In the genomic region with DNA sequence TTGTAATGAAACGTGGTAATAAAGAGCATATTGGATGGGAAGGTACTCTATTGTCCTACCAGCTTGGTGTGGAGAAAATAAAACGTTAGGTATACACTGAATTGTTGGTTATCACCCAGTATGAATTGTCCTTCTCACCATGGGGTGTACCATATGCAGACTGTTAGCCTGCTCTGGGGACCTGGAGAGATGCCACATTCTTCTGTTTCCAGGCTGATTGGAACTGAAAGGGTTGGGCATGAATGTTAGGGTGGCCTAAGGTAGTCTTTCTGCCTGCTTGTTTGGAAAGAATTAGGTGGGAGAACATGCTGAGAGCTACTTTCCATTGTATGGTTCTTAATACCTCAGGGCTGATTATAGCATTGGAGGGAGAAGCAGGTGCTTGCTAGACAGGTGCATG, we compare ENCODE assay signal across 17 cellular contexts.
A peak's percentile ranks its signal among the peaks of the same experiment; 100 is the strongest.
DNase-seq lines count a peak whose midpoint lies in the region; ATAC-seq and TF ChIP-seq lines count a peak whose summit lies in the region.
"Had no signal": no experiment of that assay in that cellular context is flagged by ENCODE, and none has a peak within 500 bp of the region (broad histone marks: within the 10 kb centered on the region; RNA-seq: fewer than 3 reads in every experiment).

No MANE protein-coding gene starts in this region.

- TF ChIP-seq CTCF in glutamatergic neuron (IDR thresholded peaks at IDR 0.05; ENCODE audit: partially characterized antibody, unreplicated experiment) (no peak), CD14-positive monocyte (IDR thresholded peaks at IDR 0.05) (no peak), GM20000 (IDR thresholded peaks at IDR 0.05; ENCODE audit: extremely low read depth, missing control alignments) (no peak)

- no peak for ATAC-seq in GM18873 (IDR thresholded peaks at IDR 0.05; ENCODE audit: low FRiP score, unreplicated experiment)
- ATAC-seq: A549, K562, PC-3 had no signal

- peaks cover 54% of the 10 kb centered on the region for H3K4me1 Mint-ChIP-seq in glutamatergic neuron (ENCODE audit: low read depth, unreplicated experiment)
- peaks cover 1% of the 10 kb centered on the region for H3K4me1 Mint-ChIP-seq in CD14-positive monocyte
- H3K4me1 Mint-ChIP-seq: CD4-positive, CD25-positive, alpha-beta regulatory T cell had no signal

- intact Hi-C loops in CD14-positive monocyte (cut with micrococcal nuclease) = no loop called here

- H3K4me3 Mint-ChIP-seq in glutamatergic neuron (ENCODE audit: unreplicated experiment) (no peak overlapping the region), CD14-positive monocyte (no peak overlapping the region)
- H3K4me3 Mint-ChIP-seq: CD4-positive, CD25-positive, alpha-beta regulatory T cell had no signal

- H3K36me3 Mint-ChIP-seq in glutamatergic neuron (ENCODE audit: unreplicated experiment) = no peaks in the 10 kb centered on the region
- no peaks in the 10 kb centered on the region for H3K36me3 Mint-ChIP-seq in CD14-positive monocyte
- H3K36me3 Mint-ChIP-seq: CD4-positive, CD25-positive, alpha-beta regulatory T cell had no signal

- H3K9me3 Mint-ChIP-seq in glutamatergic neuron (ENCODE audit: unreplicated experiment) (peaks cover 9% of the 10 kb centered on the region), CD14-positive monocyte (no peaks in the 10 kb centered on the region)

- peaks cover 3% of the 10 kb centered on the region for H3K27me3 Mint-ChIP-seq in glutamatergic neuron (ENCODE audit: unreplicated experiment)
- peaks cover 0 to 6% (median 1%) of the 10 kb centered on the region in 3 donors for H3K27me3 Mint-ChIP-seq in CD14-positive monocyte (ENCODE audit: low read depth in 3 of 3)
- H3K27me3 Mint-ChIP-seq: CD4-positive, CD25-positive, alpha-beta regulatory T cell had no signal

- DNase-seq in NCI-H2171 treated with DMSO at 0.1 percent for 48 hours (lab: John Stamatoyannopoulos, UW) = peak; percentile 36
- no peak for DNase-seq in NCI-H2171 (lab: John Stamatoyannopoulos, UW)
- DNase-seq in NCI-H2081 (lab: John Stamatoyannopoulos, UW) = peak; percentile 94 to 98
- peak; percentile 84 for DNase-seq in NCI-H748 (lab: John Stamatoyannopoulos, UW; ENCODE audit: unreplicated experiment)
- no peak for DNase-seq in glutamatergic neuron
- no peak for DNase-seq in CD14-positive monocyte (ENCODE audit: low spot score)
- DNase-seq in GM20000 (ENCODE audit: low spot score) = no peak
- DNase-seq: Calu3; CD4-positive, CD25-positive, alpha-beta regulatory T cell; GOT3; NCI-H526; PC-3; SW 1271; T-helper 9 cell had no signal

- H3K27ac Mint-ChIP-seq in glutamatergic neuron (ENCODE audit: unreplicated experiment) (peak overlapping the region; percentile 91), CD14-positive monocyte (no peak overlapping the region)
- H3K27ac Mint-ChIP-seq: CD4-positive, CD25-positive, alpha-beta regulatory T cell had no signal

Comparison
In these comparisons a context has a peak if more than half of its experiments do, and no peak if none do; other contexts are left out.
1. DNase-seq: peak in NCI-H2171 treated with DMSO at 0.1 percent for 48 hours (single experiment), NCI-H2081 (2 of 2) and NCI-H748 (single experiment); none in NCI-H2171 (single experiment), glutamatergic neuron (single experiment), CD14-positive monocyte (single experiment) and GM20000 (single experiment).